In genomic region chrX:111110098-111110775, GRCh38 we compare ENCODE assay signal across 30 cellular contexts. TPM values are rescaled to one million over a fixed set of nuclear protein-coding genes. Genes with fewer than 3 reads are reported as not detected.
"Had no signal": no experiment of that assay in that cellular context is flagged by ENCODE, and none has a peak within 500 bp of the region (broad histone marks: within the 10 kb centered on the region; RNA-seq: fewer than 3 reads in every experiment).

No MANE protein-coding gene starts in this region.

- H3K9me3 Mint-ChIP-seq: mesothelial cell of epicardium; naive thymus-derived CD4-positive, alpha-beta T cell; natural killer cell treated with Interleukin-12 subunit alpha and Interleukin-12 subunit beta and Interleukin-15 and Interleukin-18, amount 100 ng/mL, for 72 hours; stimulated activated effector memory CD8-positive, alpha-beta T cell treated with anti-CD3 and anti-CD28 coated beads, Interleukin-12 subunit alpha, Interleukin-12 subunit beta, amount 100 ng/mL, for 72 hours; stimulated activated naive CD8-positive, alpha-beta T cell treated with anti-CD3 and anti-CD28 coated beads, Interleukin-15, Interleukin-2, amounts not matched to agents 100 ng/mL and 50 ng/mL, for 24 hours; type B pancreatic cell had no signal

- H3K36me3 Mint-ChIP-seq: mesothelial cell of epicardium; naive thymus-derived CD4-positive, alpha-beta T cell; natural killer cell treated with Interleukin-12 subunit alpha and Interleukin-12 subunit beta and Interleukin-15 and Interleukin-18, amount 100 ng/mL, for 72 hours; stimulated activated effector memory CD8-positive, alpha-beta T cell treated with anti-CD3 and anti-CD28 coated beads, Interleukin-12 subunit alpha, Interleukin-12 subunit beta, amount 100 ng/mL, for 72 hours; type B pancreatic cell had no signal

- H3K4me3 Mint-ChIP-seq: mesothelial cell of epicardium; naive thymus-derived CD4-positive, alpha-beta T cell; natural killer cell treated with Interleukin-12 subunit alpha and Interleukin-12 subunit beta and Interleukin-15 and Interleukin-18, amount 100 ng/mL, for 72 hours; stimulated activated effector memory CD8-positive, alpha-beta T cell treated with anti-CD3 and anti-CD28 coated beads, Interleukin-12 subunit alpha, Interleukin-12 subunit beta, amount 100 ng/mL, for 72 hours; stimulated activated naive CD8-positive, alpha-beta T cell treated with anti-CD3 and anti-CD28 coated beads, Interleukin-15, Interleukin-2, amounts not matched to agents 100 ng/mL and 50 ng/mL, for 24 hours; type B pancreatic cell had no signal

- ATAC-seq: left cardiac atrium; left lung; mucosa of descending colon; naive thymus-derived CD4-positive, alpha-beta T cell; natural killer cell treated with Interleukin-12 subunit alpha and Interleukin-12 subunit beta and Interleukin-15 and Interleukin-18, amount 100 ng/mL, for 72 hours; right cardiac atrium; stimulated activated effector memory CD8-positive, alpha-beta T cell treated with anti-CD3 and anti-CD28 coated beads, Interleukin-12 subunit alpha, Interleukin-12 subunit beta, amount 100 ng/mL, for 72 hours had no signal

- H3K4me1 Mint-ChIP-seq: mesothelial cell of epicardium; stimulated activated effector memory CD8-positive, alpha-beta T cell treated with anti-CD3 and anti-CD28 coated beads, Interleukin-12 subunit alpha, Interleukin-12 subunit beta, amount 100 ng/mL, for 72 hours had no signal

- H3K4me3 ChIP-seq: left lung, lung, mucosa of descending colon, pancreas, prostate gland, sigmoid colon, spleen, suprapubic skin, thoracic aorta, tibial artery, uterus had no signal

- H3K9me3 ChIP-seq: left lung, mucosa of descending colon, pancreas, prostate gland, sigmoid colon, spleen, suprapubic skin, thoracic aorta, tibial artery, uterus had no signal

- H3K27ac Mint-ChIP-seq: mesothelial cell of epicardium; naive thymus-derived CD4-positive, alpha-beta T cell; natural killer cell treated with Interleukin-12 subunit alpha and Interleukin-12 subunit beta and Interleukin-15 and Interleukin-18, amount 100 ng/mL, for 72 hours; stimulated activated effector memory CD8-positive, alpha-beta T cell treated with anti-CD3 and anti-CD28 coated beads, Interleukin-12 subunit alpha, Interleukin-12 subunit beta, amount 100 ng/mL, for 72 hours; stimulated activated naive CD8-positive, alpha-beta T cell treated with anti-CD3 and anti-CD28 coated beads, Interleukin-15, Interleukin-2, amounts not matched to agents 100 ng/mL and 50 ng/mL, for 24 hours; type B pancreatic cell had no signal

- FAIRE-seq: keratinocyte, pancreas, small intestine had no signal

- H3K27me3 ChIP-seq: left lung, sigmoid colon, spleen, suprapubic skin, tibial artery, uterus had no signal

- DNase-seq: hippocampal formation; kidney glomerular epithelial cell; left cardiac atrium; left lung; mesendoderm; mucosa of descending colon; naive thymus-derived CD4-positive, alpha-beta T cell; nucleus accumbens; pancreas; posterior cingulate gyrus; retina; right cardiac atrium; sigmoid colon; small intestine; spleen; stimulated activated CD4-positive, alpha-beta T cell treated with anti-CD3 and anti-CD28 coated beads, Interleukin-4, amount 100 ng/mL, for 24 hours; stimulated activated naive CD4-positive, alpha-beta T cell; tibial artery; uterus had no signal

- H3K27me3 Mint-ChIP-seq: stimulated activated naive CD8-positive, alpha-beta T cell treated with anti-CD3 and anti-CD28 coated beads, Interleukin-15, Interleukin-2, amounts not matched to agents 100 ng/mL and 50 ng/mL, for 24 hours; type B pancreatic cell had no signal

- H3K27ac ChIP-seq: left lung, pancreas, prostate gland, sigmoid colon, spleen, suprapubic skin, thoracic aorta, tibial artery, uterus had no signal

- H3K36me3 ChIP-seq: left lung, pancreas, prostate gland, sigmoid colon, spleen, suprapubic skin, thoracic aorta, uterus had no signal

- H3K4me1 ChIP-seq: left lung, pancreas, prostate gland, sigmoid colon, spleen, suprapubic skin, tibial artery, uterus had no signal

RNA-seq across cellular contexts. Expression of gene PAK3, which starts 14.2 kb away (rescaled TPM):
- total RNA-seq: myocyte had no signal
